8 cellular contexts compared by ENCODE assay signal in the genomic region with DNA sequence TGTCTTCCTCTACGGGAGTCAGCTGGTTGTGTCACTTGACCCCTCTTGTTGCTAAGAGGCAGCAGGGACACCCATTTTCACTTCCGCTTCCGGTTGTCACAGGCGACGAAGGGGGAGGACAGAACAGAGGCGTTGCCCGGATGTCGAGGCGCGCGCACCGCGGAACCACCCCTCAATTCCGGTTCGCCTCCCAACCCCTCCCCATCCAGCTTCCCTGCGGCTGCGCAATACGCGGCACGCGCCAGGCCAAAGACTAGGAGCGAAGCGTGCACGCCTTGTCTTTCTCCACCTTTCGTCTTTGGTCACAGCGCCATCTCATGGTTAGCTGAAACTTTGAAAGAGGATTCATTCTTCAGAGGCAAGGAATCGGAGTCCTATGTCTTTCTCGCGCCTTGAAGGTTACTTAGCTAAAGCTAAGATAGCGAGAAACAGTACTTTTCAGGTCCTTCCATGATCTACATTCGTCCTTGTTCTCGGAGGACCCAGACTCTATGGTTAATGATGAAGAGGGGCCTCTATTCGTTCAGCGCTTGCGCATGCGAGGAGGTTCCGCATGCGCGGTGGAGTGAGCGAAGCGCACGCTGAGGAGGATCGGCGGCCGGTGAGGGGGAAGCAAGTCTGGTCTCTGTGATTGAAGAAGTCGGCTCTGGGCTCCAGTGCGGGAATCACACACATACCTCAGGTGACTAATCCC. TPM values are rescaled to one million over a fixed set of nuclear protein-coding genes. Genes with fewer than 3 reads are reported as not detected.
DNase-seq lines count a peak whose midpoint lies in the region; ATAC-seq lines count a peak whose summit lies in the region.

A gene (minus strand): TSS at position 30 of the 694 bp plus-strand sequence. CDS start 106 bp downstream, outside the sequence.
A gene (plus strand): TSS at position 554 of the 694 bp plus-strand sequence. CDS start 4,440 bp downstream, outside the sequence.

- peak within 1 kb of the TSS; percentile 93 to 99 (median 98) for H3K4me3 Mint-ChIP-seq in IgD-negative memory B cell

- H3K27me3 Mint-ChIP-seq in IgD-negative memory B cell = no peaks in the 10 kb centered on the region

- H3K4me1 Mint-ChIP-seq in IgD-negative memory B cell = peaks cover 34 to 52% (median 35%) of the 10 kb centered on the region in 3 donors

- peak; percentile 90 for ATAC-seq in GM21528 (IDR thresholded peaks at IDR 0.05; ENCODE audit: low FRiP score, unreplicated experiment)

- H3K36me3 Mint-ChIP-seq in IgD-negative memory B cell = peaks cover 5% of the 10 kb centered on the region

- DNase-seq in DMS153 (lab: John Stamatoyannopoulos, UW) = peak; percentile 98
- DNase-seq in OCI-M2 (lab: John Stamatoyannopoulos, UW; ENCODE audit: unreplicated experiment) = peak; percentile 89
- DNase-seq in activated T-cell treated with anti-CD3 and anti-CD28 coated beads for 48 hours (ENCODE audit: low read depth) = peak; percentile 98
- DNase-seq in epithelial cell of prostate (ENCODE audit: low read depth, low spot score) = peak; percentile 98
- peak; percentile 99 for DNase-seq in mucosa of gallbladder (ENCODE audit: low spot score)
- DNase-seq in stimulated activated CD8-positive, alpha-beta memory T cell treated with anti-CD3 and anti-CD28 coated beads, Interleukin-4, amount 100 ng/mL, for 48 hours = peak; percentile 99

- peak within 1 kb of the TSS; percentile 96 to 98 (median 98) for H3K27ac Mint-ChIP-seq in IgD-negative memory B cell

- no peaks in the 10 kb centered on the region for H3K9me3 Mint-ChIP-seq in IgD-negative memory B cell

- peak within 1 kb of the TSS; percentile 98 for H3K27ac ChIP-seq in epithelial cell of prostate

RNA-seq across cellular contexts. Expression of the first gene that starts in this region (rescaled TPM):
- polyA plus RNA-seq in IgD-negative memory B cell = 38.1 TPM
- 69.1 TPM for total RNA-seq in mucosa of gallbladder

RNA-seq across cellular contexts. Expression of the second gene that starts in this region (rescaled TPM):
- 124 TPM for polyA plus RNA-seq in IgD-negative memory B cell
- 75.1 TPM for total RNA-seq in mucosa of gallbladder

Comparison
In these comparisons a context has a peak if more than half of its experiments do, and no peak if none do; other contexts are left out.
1. Peak in every context shown above with its lines: DNase-seq, ATAC-seq and H3K27ac ChIP-seq.